In genomic region chr3:165081183-165081582, GRCh38 we compare ENCODE assay signal across 26 cellular contexts. TPM values are rescaled to one million over a fixed set of nuclear protein-coding genes. Genes with fewer than 3 reads are reported as not detected.
DNase-seq lines count a peak whose midpoint lies in the region; ATAC-seq, FAIRE-seq and TF ChIP-seq lines count a peak whose summit lies in the region.
"Had no signal": no experiment of that assay in that cellular context is flagged by ENCODE, and none has a peak within 500 bp of the region (broad histone marks: within the 10 kb centered on the region; RNA-seq: fewer than 3 reads in every experiment).

No MANE protein-coding gene starts in this region.

- 12 to 50% (median 38%) methylated on average over 1 of the region's 1 CpG for WGBS in small intestine, 3 donors

- no peak for DNase-seq in frontal cortex (ENCODE audit: low spot score in 2 of 2)
- DNase-seq in left colon = no peak
- peak; percentile 63 for DNase-seq in small intestine
- no peak for DNase-seq in hepatic stellate cell (ENCODE audit: low spot score)
- no peak for DNase-seq in LoVo (ENCODE audit: low spot score)
- no peak for DNase-seq in H54 (ENCODE audit: insufficient read length, low spot score)
- DNase-seq: ACHN; AML-193; BE2C; Calu3; CD4-positive, alpha-beta T cell; CD8-positive, alpha-beta memory T cell; COR-L47; DMS53; DMS79 treated with DMSO at 0.1 percent for 48 hours; GOT3; H9 had no signal

- no peak for TF ChIP-seq POLR2A in H54 (IDR thresholded peaks at IDR 0.05; ENCODE audit: low read depth, low read length)

- intact Hi-C loops in left colon (cut with DNase I, micrococcal nuclease) = no loop called here

- peak; percentile 72 for ATAC-seq in left colon
- ATAC-seq: A549, HCT116 had no signal

- H3K27me3 ChIP-seq in small intestine (ENCODE audit: control insufficient read depth in 2 of 2, insufficient read depth in 2 of 2, low read length in 2 of 2) = no peaks in the 10 kb centered on the region
- H3K27me3 ChIP-seq: BE2C; BLaER1 treated with 17β-estradiol and CSF1 and Interleukin-3, amounts not matched to agents 10 nM and 100 nM had no signal

- H3K4me3 ChIP-seq in small intestine (ENCODE audit: low read depth in 1 of 2, low read length in 2 of 2) = no peak overlapping the region
- H3K4me3 ChIP-seq: A549; BLaER1 treated with 17β-estradiol and CSF1 and Interleukin-3, amounts not matched to agents 10 nM and 100 nM had no signal

- FAIRE-seq in A204.1 (lab: Jason Lieb, UNC) = peak; percentile 65
- FAIRE-seq in frontal cortex (lab: Jason Lieb, UNC) = peak; percentile 45
- FAIRE-seq in small intestine (lab: Jason Lieb, UNC) = peak; percentile 85
- no peak for FAIRE-seq in H54 (lab: Jason Lieb, UNC)
- FAIRE-seq: A549, GM12892 had no signal

- no peaks in the 10 kb centered on the region for H3K4me1 ChIP-seq in small intestine (ENCODE audit: control insufficient read depth in 2 of 2, insufficient read depth in 1 of 2, low read depth in 1 of 2, low read length in 1 of 2)
- H3K4me1 ChIP-seq: A549; BE2C; BLaER1 treated with 17β-estradiol and CSF1 and Interleukin-3, amounts not matched to agents 10 nM and 100 nM had no signal

- no peak overlapping the region for H3K27ac ChIP-seq in small intestine (ENCODE audit: low read depth in 1 of 2, low read length in 1 of 2)
- H3K27ac ChIP-seq: 22Rv1; A549; BLaER1 treated with 17β-estradiol and CSF1 and Interleukin-3, amounts not matched to agents 10 nM and 100 nM had no signal

- H3K9me3 ChIP-seq in small intestine (ENCODE audit: control insufficient read depth, low read depth) = no peaks in the 10 kb centered on the region
- H3K9me3 ChIP-seq: A549; BE2C; BLaER1 treated with 17β-estradiol and CSF1 and Interleukin-3, amounts not matched to agents 10 nM and 100 nM had no signal

- H3K36me3 ChIP-seq in small intestine (ENCODE audit: control insufficient read depth in 2 of 2, insufficient read depth in 2 of 2, low read length in 2 of 2) = no peaks in the 10 kb centered on the region
- H3K36me3 ChIP-seq: BE2C; BLaER1 treated with 17β-estradiol and CSF1 and Interleukin-3, amounts not matched to agents 10 nM and 100 nM had no signal

RNA-seq across cellular contexts. Expression of gene SI, which starts 2.9 kb away (rescaled TPM):
- not detected for total RNA-seq in frontal cortex
- 10 to 100 TPM; 53.2 to 56.4 TPM for total RNA-seq in left colon
- 100 to 1,000 TPM; 156 to 199 (median 185) TPM for polyA plus RNA-seq in small intestine
- total RNA-seq: Calu3; CD4-positive, alpha-beta T cell; CD8-positive, alpha-beta memory T cell; Daoy; G401; H9 had no signal
- polyA plus RNA-seq: A549; CD14-positive monocyte; CD8-positive, alpha-beta memory T cell had no signal

Comparison
In these comparisons a context has a peak if more than half of its experiments do, and no peak if none do; other contexts are left out.
1. RNA of gene SI, which starts 2.9 kb away (total RNA-seq): 53.2 to 56.4 TPM in left colon; not detected in frontal cortex (single experiment); every median in the first group is over 10 times any median in the second.